21 cellular contexts compared by ENCODE assay signal in genomic region chr12:63863658-63864455, GRCh38. TPM values are rescaled to one million over a fixed set of nuclear protein-coding genes. Genes with fewer than 3 reads are reported as not detected.
DNase-seq lines count a peak whose midpoint lies in the region; ATAC-seq and TF ChIP-seq lines count a peak whose summit lies in the region.
"Had no signal": no experiment of that assay in that cellular context is flagged by ENCODE, and none has a peak within 500 bp of the region (broad histone marks: within the 10 kb centered on the region; RNA-seq: fewer than 3 reads in every experiment).

No MANE protein-coding gene starts in this region.

- no peak overlapping the region for H3K4me3 Mint-ChIP-seq in chondrocyte (ENCODE audit: unreplicated experiment)
- H3K4me3 Mint-ChIP-seq in T-helper 2 cell treated with Interferon-gamma antibody and Interleukin-4, amounts not matched to agents 5 μg/mL and 100 μg/mL, for 36 hours: no peak overlapping the region
- H3K4me3 Mint-ChIP-seq: CD8-positive, alpha-beta T cell had no signal

- TF ChIP-seq RAD21 in SK-N-SH (IDR thresholded peaks at IDR 0.05; ENCODE audit: low read length): no peak

- H3K36me3 Mint-ChIP-seq in chondrocyte (ENCODE audit: low read depth): no peaks in the 10 kb centered on the region
- no peaks in the 10 kb centered on the region for H3K36me3 Mint-ChIP-seq in T-helper 2 cell treated with Interferon-gamma antibody and Interleukin-4, amounts not matched to agents 5 μg/mL and 100 μg/mL, for 36 hours (ENCODE audit: low read depth)
- H3K36me3 Mint-ChIP-seq: CD8-positive, alpha-beta T cell had no signal

- no peaks in the 10 kb centered on the region for H3K27me3 Mint-ChIP-seq in chondrocyte (ENCODE audit: low read depth)
- peaks cover 2% of the 10 kb centered on the region for H3K27me3 Mint-ChIP-seq in T-helper 2 cell treated with Interferon-gamma antibody and Interleukin-4, amounts not matched to agents 5 μg/mL and 100 μg/mL, for 36 hours (ENCODE audit: low read depth)

- H3K36me3 ChIP-seq in SK-N-SH (replicated peaks in 1 of 2; ENCODE audit: control insufficient read depth in 1 of 2, insufficient read depth in 2 of 2, low read length in 1 of 2): no peaks in the 10 kb centered on the region
- no peaks in the 10 kb centered on the region; the same call in 1 of the 2 replicates for H3K36me3 ChIP-seq in PC-3 (ENCODE audit: low read depth, low read length)
- no peaks in the 10 kb centered on the region for H3K36me3 ChIP-seq in thyroid gland
- H3K36me3 ChIP-seq: BLaER1, HAP-1, SJCRH30 had no signal

- peaks cover 40% of the 10 kb centered on the region for H3K4me1 Mint-ChIP-seq in chondrocyte (ENCODE audit: low read depth)
- no peaks in the 10 kb centered on the region for H3K4me1 Mint-ChIP-seq in T-helper 2 cell treated with Interferon-gamma antibody and Interleukin-4, amounts not matched to agents 5 μg/mL and 100 μg/mL, for 36 hours (ENCODE audit: low read depth)

- H3K4me2 ChIP-seq in SK-N-SH (no peak overlapping the region), PC-3 (ENCODE audit: low read length) (peak overlapping the region; percentile 81)
- H3K4me2 ChIP-seq: BLaER1 had no signal

- peak; percentile 24; the same call in 2 of the 3 replicates for ATAC-seq in SK-N-SH treated with all-trans-retinoic acid at 6 μM for 48 hours
- peak; percentile 50 for ATAC-seq in PC-3
- no peak for ATAC-seq in HG02571 (IDR thresholded peaks at IDR 0.05; ENCODE audit: unreplicated experiment)
- ATAC-seq in HG03520 (IDR thresholded peaks at IDR 0.05; ENCODE audit: unreplicated experiment): no peak
- ATAC-seq: CD8-positive, alpha-beta T cell; GM12878; K562 had no signal

- POLR2A ChIA-PET in SK-N-SH (lab: Yijun Ruan, JAX): no interaction called here
- POLR2A ChIA-PET in PC-3 (lab: Charles Lee; ENCODE audit: unreplicated experiment): no interaction called here

- no TSS peak for BruUV-seq in PC-3 (replicated peaks; lab: Mats Ljungman, UMichigan)

- H3K4me3 ChIP-seq in SK-N-SH (ENCODE audit: low read depth in 2 of 2, low read length in 1 of 2) (no peak overlapping the region), PC-3 (ENCODE audit: low read length) (peak overlapping the region; percentile 41; the same call in 1 of the 2 replicates), thyroid gland (replicated peaks in 1 of 3) (no peak overlapping the region)
- H3K4me3 ChIP-seq: BLaER1, GM12878, HAP-1, K562, SJCRH30 had no signal

- H3K4me1 ChIP-seq in SK-N-SH (ENCODE audit: control insufficient read depth in 1 of 2, insufficient read depth in 2 of 2, low read depth in 1 of 2, low read length in 1 of 2) (peaks cover 3 to 18% of the 10 kb centered on the region in 2 experiments; a peak in 3 of 4 replicates), PC-3 (ENCODE audit: insufficient read depth, low read length) (peaks cover 44% of the 10 kb centered on the region), thyroid gland (peaks cover 24 to 33% of the 10 kb centered on the region in 2 donors)
- H3K4me1 ChIP-seq: BLaER1, SJCRH30 had no signal

- H3K27ac Mint-ChIP-seq in chondrocyte (ENCODE audit: unreplicated experiment): peak overlapping the region; percentile 67
- no peak overlapping the region for H3K27ac Mint-ChIP-seq in T-helper 2 cell treated with Interferon-gamma antibody and Interleukin-4, amounts not matched to agents 5 μg/mL and 100 μg/mL, for 36 hours
- H3K27ac Mint-ChIP-seq: CD8-positive, alpha-beta T cell had no signal

- no peaks in the 10 kb centered on the region for H3K9me3 Mint-ChIP-seq in chondrocyte (ENCODE audit: low read depth)
- no peaks in the 10 kb centered on the region for H3K9me3 Mint-ChIP-seq in T-helper 2 cell treated with Interferon-gamma antibody and Interleukin-4, amounts not matched to agents 5 μg/mL and 100 μg/mL, for 36 hours
- H3K9me3 Mint-ChIP-seq: CD8-positive, alpha-beta T cell had no signal

- H3K27ac ChIP-seq in SK-N-SH (ENCODE audit: low read depth in 2 of 2, low read length in 1 of 2) (no peak overlapping the region), PC-3 (ENCODE audit: low read length) (peak overlapping the region; percentile 89), thyroid gland (peak overlapping the region; percentile 66 to 78 (median 69))
- H3K27ac ChIP-seq: BLaER1, SJCRH30 had no signal

- CTCF ChIA-PET in SK-N-SH (lab: Yijun Ruan, JAX): interaction anchor here (1.2 kb wide), 1 partner anchor 9 kb away, joined by 5 read pairs; no protein-coding TSS in a partner anchor
- CTCF ChIA-PET in PC-3 (lab: Charles Lee): no interaction called here

- H3K9me2 ChIP-seq in SK-N-SH: no peaks in the 10 kb centered on the region
- no peaks in the 10 kb centered on the region for H3K9me2 ChIP-seq in PC-3 (replicated peaks; ENCODE audit: low read length)

- no peak for TF ChIP-seq POLR2A in thyroid gland (IDR thresholded peaks at IDR 0.05)

- H4K20me1 ChIP-seq in SK-N-SH (ENCODE audit: insufficient read depth) (no peaks in the 10 kb centered on the region), PC-3 (ENCODE audit: low read length) (no peaks in the 10 kb centered on the region)
- H4K20me1 ChIP-seq: BLaER1 had no signal

- H3K27me3 ChIP-seq in SK-N-SH (ENCODE audit: insufficient read depth): no peaks in the 10 kb centered on the region
- H3K27me3 ChIP-seq in PC-3 (ENCODE audit: low read length): no peaks in the 10 kb centered on the region
- H3K27me3 ChIP-seq in thyroid gland: no peaks in the 10 kb centered on the region
- H3K27me3 ChIP-seq: BLaER1, SJCRH30 had no signal

- TF ChIP-seq EP300 in SK-N-SH (IDR thresholded peaks at IDR 0.05; ENCODE audit: borderline replicate concordance in 1 of 2, low read depth in 1 of 2, low read length in 1 of 2): no peak

- H3K9me3 ChIP-seq in SK-N-SH (no peaks in the 10 kb centered on the region), PC-3 (ENCODE audit: low read length) (no peaks in the 10 kb centered on the region), thyroid gland (no peaks in the 10 kb centered on the region)
- H3K9me3 ChIP-seq: BLaER1, HAP-1, SJCRH30 had no signal

- no peak overlapping the region for H2AFZ ChIP-seq in SK-N-SH (ENCODE audit: low read depth)
- H2AFZ ChIP-seq in PC-3 (ENCODE audit: low read length): 0 out of 2 replicates have a peak overlapping the region, but pooled peaks have one; percentile 18

- DNase-seq in SK-N-SH (no peak), PC-3 (peak; percentile 56), chondrocyte (ENCODE audit: low spot score) (no peak), thyroid gland (no peak)
- DNase-seq in T-helper 2 cell treated with Interferon-gamma antibody and Interleukin-4, amounts not matched to agents 5 μg/mL and 100 μg/mL, for 36 hours (ENCODE audit: low spot score): no peak
- DNase-seq: 8988T; CD8-positive, alpha-beta T cell; DMS79 treated with DMSO at 0.1 percent for 48 hours; GDM1; NCI-H1436 treated with DMSO at 0.1 percent for 48 hours; NCI-H2029 treated with DMSO at 0.1 percent for 48 hours; NCI-H510A treated with DMSO at 0.1 percent for 48 hours; RPMI8226; SJCRH30 had no signal

- intact Hi-C loops in PC-3 (cut with micrococcal nuclease) (loop anchor here (2.0 to 5.0 kb wide), 2 partner anchors 19 to 223 kb away; partner anchors contain the start of gene SRGAP1), thyroid gland (cut with DNase I) (no loop called here)

- H3F3A ChIP-seq in SK-N-SH (replicated peaks; ENCODE audit: insufficient read depth): no peaks in the 10 kb centered on the region
- H3F3A ChIP-seq in PC-3 (ENCODE audit: low read length, unreplicated experiment): peaks cover 6% of the 10 kb centered on the region

- TF ChIP-seq CTCF in SK-N-SH (IDR thresholded peaks at IDR 0.05): no peak
- TF ChIP-seq CTCF in PC-3 (conservative IDR thresholded peaks at IDR 0.05; ENCODE audit: low read depth, low read length): no peak
- TF ChIP-seq CTCF in chondrocyte (IDR thresholded peaks at IDR 0.05): no peak
- no peak for TF ChIP-seq CTCF in thyroid gland (IDR thresholded peaks at IDR 0.05)

- 69% methylated on average over 5 of the region's 5 CpGs for WGBS in SK-N-SH (ENCODE audit: low lambda C conversion rate)
- 88 to 93% methylated on average over 5 of the region's 5 CpGs for WGBS in thyroid gland, 2 donors

- H3K9ac ChIP-seq in SK-N-SH: no peak overlapping the region
- H3K9ac ChIP-seq in PC-3 (ENCODE audit: low read length): peak overlapping the region; percentile 41
- H3K9ac ChIP-seq: BLaER1 had no signal

- H3K79me2 ChIP-seq in SK-N-SH (ENCODE audit: insufficient read depth): peaks cover 86% of the 10 kb centered on the region
- peaks cover 89% of the 10 kb centered on the region for H3K79me2 ChIP-seq in PC-3 (ENCODE audit: low read length)

TF ChIP-seq in SK-N-SH treated with all-trans-retinoic acid at 6 μM for 48 hours, 23 proteins besides CTCF, POLR2A, EP300 and RAD21 (continues in another document):
- TF ChIP-seq GLIS3 (CRISPR knock-in tag; IDR thresholded peaks at IDR 0.05): no peak
- no peak for TF ChIP-seq ZNF70 (CRISPR knock-in tag; IDR thresholded peaks at IDR 0.05)
- no peak for TF ChIP-seq BACH2 (CRISPR knock-in tag; IDR thresholded peaks at IDR 0.05; ENCODE audit: borderline replicate concordance)
- TF ChIP-seq TCF4 (CRISPR knock-in tag; IDR thresholded peaks at IDR 0.05; ENCODE audit: borderline replicate concordance): no peak
- TF ChIP-seq PPARA (CRISPR knock-in tag; IDR thresholded peaks at IDR 0.05; ENCODE audit: borderline replicate concordance): no peak
- no peak for TF ChIP-seq ARNTL (CRISPR knock-in tag; IDR thresholded peaks at IDR 0.05; ENCODE audit: borderline replicate concordance, low read depth)

TF ChIP-seq in SK-N-SH, 30 proteins besides CTCF, POLR2A, EP300 and RAD21:
- TF ChIP-seq, protein P1, sequence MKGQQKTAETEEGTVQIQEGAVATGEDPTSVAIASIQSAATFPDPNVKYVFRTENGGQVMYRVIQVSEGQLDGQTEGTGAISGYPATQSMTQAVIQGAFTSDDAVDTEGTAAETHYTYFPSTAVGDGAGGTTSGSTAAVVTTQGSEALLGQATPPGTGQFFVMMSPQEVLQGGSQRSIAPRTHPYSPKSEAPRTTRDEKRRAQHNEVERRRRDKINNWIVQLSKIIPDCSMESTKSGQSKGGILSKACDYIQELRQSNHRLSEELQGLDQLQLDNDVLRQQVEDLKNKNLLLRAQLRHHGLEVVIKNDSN (IDR thresholded peaks at IDR 0.05; ENCODE audit: borderline replicate concordance, low read depth): no peak
- no peak for TF ChIP-seq PBX3 (IDR thresholded peaks at IDR 0.05)

RNA-seq across cellular contexts. Expression of gene SRGAP1, which starts 19.4 kb away (rescaled TPM):
- 2.6 and 3.1 TPM in 2 replicates for polyA plus RNA-seq in SK-N-SH (2012; rRNA removed)
- polyA plus RNA-seq in SK-N-SH (2012; cell fraction: cytosol; rRNA removed): 1.6 and 2.0 TPM in 2 replicates
- polyA plus RNA-seq in SK-N-SH (2012; cell fraction: nucleus; rRNA removed): 7.1 and 9.3 TPM in 2 replicates
- total RNA-seq in PC-3 (2014; rRNA removed): 7.5 and 11.0 TPM in 2 replicates
- total RNA-seq in chondrocyte: 13.0 to 14.7 TPM (median 13.2 TPM) in 3 replicates
- 10 to 100 TPM; 14.1 to 26.3 (median 20.9) TPM for total RNA-seq in thyroid gland

Comparison
In these comparisons a context has a peak if more than half of its experiments do, and no peak if none do; other contexts are left out.
1. ATAC-seq: peak in SK-N-SH treated with all-trans-retinoic acid at 6 μM for 48 hours (single experiment) and PC-3 (single experiment); none in HG02571 (single experiment) and HG03520 (single experiment).
2. H3K27ac ChIP-seq: peak in PC-3 (single experiment) and thyroid gland (3 of 3); none in SK-N-SH (0 of 2).